In the genomic region with DNA sequence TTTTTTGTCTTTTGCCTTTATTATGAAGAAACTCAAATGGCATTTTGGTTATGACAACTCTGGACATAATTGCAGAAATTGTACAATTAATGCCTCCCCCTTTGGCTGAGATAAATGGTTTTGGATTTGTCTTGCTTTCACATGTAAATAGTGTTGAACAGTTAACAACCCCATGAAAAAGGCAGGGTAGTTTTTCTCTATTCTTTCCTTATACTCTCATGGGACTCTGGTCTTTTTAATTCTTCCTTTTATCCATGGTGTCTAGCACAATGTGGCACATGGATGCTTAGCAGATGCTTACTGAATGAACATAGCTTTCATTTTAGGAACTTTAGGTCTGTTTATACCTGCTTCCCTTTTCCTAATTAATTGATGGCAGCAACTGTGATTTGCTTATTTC, we compare ENCODE assay signal across 7 cellular contexts.
A peak's percentile ranks its signal among the peaks of the same experiment; 100 is the strongest.
DNase-seq lines count a peak whose midpoint lies in the region; ATAC-seq lines count a peak whose summit lies in the region.

No MANE protein-coding gene starts in this region.

- no peaks in the 10 kb centered on the region for H3K27me3 ChIP-seq in CD8-positive, alpha-beta memory T cell (ENCODE audit: insufficient read depth, low read length, poor library complexity, severe bottlenecking)
- H3K27me3 ChIP-seq in rectal smooth muscle tissue (ENCODE audit: control insufficient read depth, insufficient read depth, low read length) (no peaks in the 10 kb centered on the region), H7 (ENCODE audit: control insufficient read depth, insufficient read depth, low read length) (no peaks in the 10 kb centered on the region)

- H3K4me1 ChIP-seq in CD8-positive, alpha-beta memory T cell (ENCODE audit: insufficient read depth, low read length) = peaks cover 34% of the 10 kb centered on the region
- peaks cover 39% of the 10 kb centered on the region for H3K4me1 ChIP-seq in rectal smooth muscle tissue (ENCODE audit: control insufficient read depth, insufficient read depth, low read length)

- H3K9me3 Mint-ChIP-seq in CD8-positive, alpha-beta memory T cell = no peaks in the 10 kb centered on the region
- H3K9me3 Mint-ChIP-seq in effector memory CD8-positive, alpha-beta T cell = no peaks in the 10 kb centered on the region

- no peak for ATAC-seq in effector memory CD8-positive, alpha-beta T cell (replicated peaks)

- peak overlapping the region in 5 of 8 donors; percentile 48 to 70 (median 63) for H3K27ac Mint-ChIP-seq in CD8-positive, alpha-beta memory T cell
- peak overlapping the region; percentile 32 to 88 for H3K27ac Mint-ChIP-seq in effector memory CD8-positive, alpha-beta T cell

- H3K27ac ChIP-seq in CD8-positive, alpha-beta memory T cell (ENCODE audit: low read depth, low read length) = no peak overlapping the region
- peak overlapping the region; percentile 56 for H3K27ac ChIP-seq in rectal smooth muscle tissue (ENCODE audit: low read depth, low read length)

- H3K9me3 ChIP-seq in CD8-positive, alpha-beta memory T cell (ENCODE audit: low read length) = no peaks in the 10 kb centered on the region

- H3K4me3 ChIP-seq in CD8-positive, alpha-beta memory T cell (ENCODE audit: low read length) = no peak overlapping the region
- no peak overlapping the region for H3K4me3 ChIP-seq in rectal smooth muscle tissue (ENCODE audit: low read length)
- H3K4me3 ChIP-seq in H7 (ENCODE audit: insufficient read depth, low read depth, low read length) = no peak overlapping the region

- H3K27me3 Mint-ChIP-seq in CD8-positive, alpha-beta memory T cell = no peaks in the 10 kb centered on the region
- no peaks in the 10 kb centered on the region for H3K27me3 Mint-ChIP-seq in effector memory CD8-positive, alpha-beta T cell

- H3K4me3 Mint-ChIP-seq in CD8-positive, alpha-beta memory T cell = no peak overlapping the region
- no peak overlapping the region for H3K4me3 Mint-ChIP-seq in effector memory CD8-positive, alpha-beta T cell

- H3K36me3 Mint-ChIP-seq in CD8-positive, alpha-beta memory T cell = peaks cover 0 to 13% (median 0%) of the 10 kb centered on the region in 3 donors
- peaks cover 3% of the 10 kb centered on the region for H3K36me3 Mint-ChIP-seq in effector memory CD8-positive, alpha-beta T cell (ENCODE audit: insufficient read depth)

- no peaks in the 10 kb centered on the region for H3K36me3 ChIP-seq in CD8-positive, alpha-beta memory T cell (ENCODE audit: insufficient read depth, low read length)
- no peaks in the 10 kb centered on the region for H3K36me3 ChIP-seq in rectal smooth muscle tissue (ENCODE audit: control insufficient read depth, insufficient read depth, low read length)
- no peaks in the 10 kb centered on the region for H3K36me3 ChIP-seq in H7 (replicated peaks; ENCODE audit: control insufficient read depth, insufficient read depth, low read length)

- no peak for DNase-seq in CD8-positive, alpha-beta memory T cell
- DNase-seq in NCI-H526 (lab: John Stamatoyannopoulos, UW) (peak; percentile 5 to 17), H7 (no peak), NCI-H2171 treated with DMSO at 0.1 percent for 48 hours (lab: John Stamatoyannopoulos, UW) (no peak), UCSD-AML1 (lab: John Stamatoyannopoulos, UW; ENCODE audit: unreplicated experiment) (no peak)
- DNase-seq in effector memory CD8-positive, alpha-beta T cell = no peak

- CTCF ChIA-PET in CD8-positive, alpha-beta memory T cell (lab: Charles Lee) = no interaction called here

- peaks cover 73 to 92% (median 90%) of the 10 kb centered on the region in 3 donors for H3K4me1 Mint-ChIP-seq in CD8-positive, alpha-beta memory T cell
- peaks cover 43 to 76% of the 10 kb centered on the region in 2 donors for H3K4me1 Mint-ChIP-seq in effector memory CD8-positive, alpha-beta T cell (ENCODE audit: low read depth in 2 of 2)

- POLR2A ChIA-PET in CD8-positive, alpha-beta memory T cell (lab: Charles Lee) = no interaction called here

- H3K9ac ChIP-seq in rectal smooth muscle tissue (ENCODE audit: low read length) = no peak overlapping the region

Comparison
In these comparisons a context has a peak if more than half of its experiments do, and no peak if none do; other contexts are left out.
1. DNase-seq: peak in NCI-H526 (2 of 2); none in CD8-positive, alpha-beta memory T cell (0 of 5), effector memory CD8-positive, alpha-beta T cell (0 of 3), H7 (single experiment), NCI-H2171 treated with DMSO at 0.1 percent for 48 hours (single experiment) and UCSD-AML1 (single experiment).